10 cellular contexts compared by ENCODE assay signal in genomic region chr12:44848771-44849085, GRCh38. TPM values are rescaled to one million over a fixed set of nuclear protein-coding genes. Genes with fewer than 3 reads are reported as not detected.
DNase-seq lines count a peak whose midpoint lies in the region; ATAC-seq and TF ChIP-seq lines count a peak whose summit lies in the region.
"Had no signal": no experiment of that assay in that cellular context is flagged by ENCODE, and none has a peak within 500 bp of the region (broad histone marks: within the 10 kb centered on the region; RNA-seq: fewer than 3 reads in every experiment).

No MANE protein-coding gene starts in this region.

- no peaks in the 10 kb centered on the region for H3K9me2 ChIP-seq in OCI-LY1 (ENCODE audit: low read depth, low read length)

- no peak overlapping the region for H3K27ac Mint-ChIP-seq in Caco-2 (ENCODE audit: unreplicated experiment)

- no peak overlapping the region for H3K4me3 ChIP-seq in BLaER1 treated with 17β-estradiol and CSF1 and Interleukin-3, amounts not matched to agents 10 nM and 100 nM
- H3K4me3 ChIP-seq in OCI-LY1 (ENCODE audit: low read depth, low read length, poor library complexity, severe bottlenecking) (peak overlapping the region; percentile 49), Caco-2 (ENCODE audit: low read depth, low read length) (no peak overlapping the region)

- BruUV-seq in Caco-2 (replicated peaks; lab: Mats Ljungman, UMichigan), result no TSS peak

- H3K27me3 ChIP-seq in BLaER1 treated with 17β-estradiol and CSF1 and Interleukin-3, amounts not matched to agents 10 nM and 100 nM, result no peaks in the 10 kb centered on the region
- H3K27me3 ChIP-seq in OCI-LY1 (ENCODE audit: insufficient read depth, low read length), result no peaks in the 10 kb centered on the region
- H3K27me3 ChIP-seq in Caco-2 (replicated peaks; ENCODE audit: control insufficient read depth, insufficient read depth, low read length), result no peaks in the 10 kb centered on the region
- H3K27me3 ChIP-seq: BE2C had no signal

- H3F3A ChIP-seq in OCI-LY1 (ENCODE audit: insufficient read depth, low read length), result peaks cover 8% of the 10 kb centered on the region; the same call in 1 of the 2 replicates

- no peaks in the 10 kb centered on the region for H3K36me3 ChIP-seq in BLaER1 treated with 17β-estradiol and CSF1 and Interleukin-3, amounts not matched to agents 10 nM and 100 nM
- no peaks in the 10 kb centered on the region for H3K36me3 ChIP-seq in OCI-LY1 (ENCODE audit: insufficient read depth, low read length)
- H3K36me3 ChIP-seq in Caco-2 (ENCODE audit: control insufficient read depth, insufficient read depth, low read length), result no peaks in the 10 kb centered on the region
- H3K36me3 ChIP-seq: BE2C had no signal

- peaks cover 30 to 49% (median 42%) of the 10 kb centered on the region in 10 experiments for H3K4me1 ChIP-seq in BLaER1 treated with 17β-estradiol and CSF1 and Interleukin-3, amounts not matched to agents 10 nM and 100 nM
- H3K4me1 ChIP-seq in OCI-LY1 (ENCODE audit: insufficient read depth, low read length, severe bottlenecking), result peaks cover 94% of the 10 kb centered on the region
- H3K4me1 ChIP-seq in Caco-2, result no peaks in the 10 kb centered on the region
- H3K4me1 ChIP-seq: BE2C had no signal

- DNase-seq in NCI-H146 treated with DMSO at 0.1 percent for 48 hours (lab: John Stamatoyannopoulos, UW; ENCODE audit: unreplicated experiment) (no peak), HUDEP-2 (lab: John Stamatoyannopoulos, UW; ENCODE audit: unreplicated experiment in 76 of 76) (no peak), Caco-2 (no peak), SIG-M5 (lab: John Stamatoyannopoulos, UW) (no peak)
- DNase-seq: BE2C had no signal

- H3K4me1 Mint-ChIP-seq in Caco-2 (ENCODE audit: low read depth, unreplicated experiment), result no peaks in the 10 kb centered on the region

- intact Hi-C loops in Caco-2 (cut with micrococcal nuclease; ENCODE audit: unreplicated experiment), result no loop called here

- ATAC-seq in GM18867 (IDR thresholded peaks at IDR 0.05; ENCODE audit: unreplicated experiment), result peak; percentile 77
- ATAC-seq in HG02678 (IDR thresholded peaks at IDR 0.05; ENCODE audit: unreplicated experiment), result peak; percentile 47

- 0 out of 2 replicates have a peak, but pooled peaks cover 3% of the 10 kb centered on the region for H3K79me2 ChIP-seq in OCI-LY1 (ENCODE audit: insufficient read depth, low read length)

- H3K4me3 Mint-ChIP-seq in Caco-2 (ENCODE audit: unreplicated experiment), result no peak overlapping the region

- peak overlapping the region in 10 of 11 experiments; percentile 64 to 91 (median 82); a peak in 20 of 22 replicates for H3K4me2 ChIP-seq in BLaER1 treated with 17β-estradiol and CSF1 and Interleukin-3, amounts not matched to agents 10 nM and 100 nM
- H3K4me2 ChIP-seq in OCI-LY1 (ENCODE audit: low read length), result peak overlapping the region; percentile 73

- 0 out of 22 replicates have a peak overlapping the region, but pooled peaks of 1 of the 11 experiments have one; percentile 10 for H3K9ac ChIP-seq in BLaER1 treated with 17β-estradiol and CSF1 and Interleukin-3, amounts not matched to agents 10 nM and 100 nM
- peak overlapping the region; percentile 54 for H3K9ac ChIP-seq in OCI-LY1 (ENCODE audit: low read length)

- peaks cover 5% of the 10 kb centered on the region for H3K27me3 Mint-ChIP-seq in Caco-2 (ENCODE audit: insufficient read depth, unreplicated experiment)

- CTCF ChIA-PET in Caco-2 (lab: Charles Lee), result no interaction called here

- H3K27ac ChIP-seq in BLaER1 treated with 17β-estradiol and CSF1 and Interleukin-3, amounts not matched to agents 10 nM and 100 nM, result peak overlapping the region in 9 of 11 experiments; percentile 52 to 80 (median 66); a peak in 15 of 22 replicates
- peak overlapping the region; percentile 98 for H3K27ac ChIP-seq in OCI-LY1 (ENCODE audit: low read depth, low read length, poor library complexity, severe bottlenecking)

- TF ChIP-seq CTCF in OCI-LY1 (IDR thresholded peaks at IDR 0.05; ENCODE audit: low read length), result no peak
- no peak for TF ChIP-seq CTCF in Caco-2 (IDR thresholded peaks at IDR 0.05; ENCODE audit: insufficient read depth in 1 of 2, low read depth in 1 of 2, low read length in 1 of 2, severe bottlenecking in 1 of 2, unreplicated experiment in 1 of 2)

- no peaks in the 10 kb centered on the region for H3K36me3 Mint-ChIP-seq in Caco-2 (ENCODE audit: insufficient read depth, unreplicated experiment)

- no peaks in the 10 kb centered on the region for H3K9me3 Mint-ChIP-seq in Caco-2 (ENCODE audit: unreplicated experiment)

- H3K9me3 ChIP-seq in BLaER1 treated with 17β-estradiol and CSF1 and Interleukin-3, amounts not matched to agents 10 nM and 100 nM (replicated peaks in 1 of 11), result no peaks in the 10 kb centered on the region
- H3K9me3 ChIP-seq in OCI-LY1 (ENCODE audit: low read length) (no peaks in the 10 kb centered on the region), Caco-2 (no peaks in the 10 kb centered on the region)
- H3K9me3 ChIP-seq: BE2C had no signal

- no peaks in the 10 kb centered on the region for H4K20me1 ChIP-seq in BLaER1 treated with 17β-estradiol and CSF1 and Interleukin-3, amounts not matched to agents 10 nM and 100 nM
- no peaks in the 10 kb centered on the region for H4K20me1 ChIP-seq in OCI-LY1 (ENCODE audit: insufficient read depth, low read length)

- H2AFZ ChIP-seq in OCI-LY1 (ENCODE audit: low read length), result no peak overlapping the region

- POLR2A ChIA-PET in Caco-2 (lab: Charles Lee), result no interaction called here

RNA-seq across cellular contexts. Expression of gene NELL2, which starts 27.4 kb away (rescaled TPM):
- 0.70 and 0.81 TPM in 2 replicates for total RNA-seq in Caco-2 (2022)
- total RNA-seq: dermis microvascular lymphatic vessel endothelial cell had no signal
